ENCODE assay signal across 7 cellular contexts in the genomic region with DNA sequence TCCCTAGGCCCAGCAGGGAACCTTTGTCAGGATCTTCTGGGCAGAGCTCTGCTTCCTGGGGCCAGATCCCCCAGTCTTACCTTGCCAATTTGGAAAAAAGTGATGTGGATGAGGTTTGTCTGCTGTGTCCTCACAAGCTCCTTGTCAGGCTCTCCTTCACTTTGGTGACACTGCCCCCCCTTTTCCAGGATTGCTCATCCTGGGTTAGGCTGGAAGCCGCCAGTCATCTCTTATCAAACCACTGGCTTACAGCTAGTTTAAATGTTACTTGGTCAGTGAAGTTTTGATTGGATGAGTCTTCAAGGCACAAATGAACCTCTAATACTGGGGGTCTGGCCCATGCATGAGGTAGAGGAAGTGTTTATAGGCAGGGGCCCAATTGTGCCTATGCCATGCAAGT.
"Had no signal": no experiment of that assay in that cellular context is flagged by ENCODE, and none has a peak within 500 bp of the region (broad histone marks: within the 10 kb centered on the region; RNA-seq: fewer than 3 reads in every experiment).

No MANE protein-coding gene starts in this region.

- H3K4me3 Mint-ChIP-seq: GM23338, H9 had no signal

- H3K27ac Mint-ChIP-seq: GM23338, H9 had no signal

- H3K9me3 Mint-ChIP-seq: H9 had no signal

- H2AFZ ChIP-seq: GM23338 had no signal

- H3K4me2 ChIP-seq: GM23338 had no signal

- FAIRE-seq: H1, H54, HTR-8/SVneo had no signal

- ATAC-seq: GM23338 had no signal

- H3K4me3 ChIP-seq: GM23338 had no signal

- DNase-seq: H9, HCEC 1CT, IMR-90 had no signal
